ENCODE assay signal across 9 cellular contexts in the genomic region with DNA sequence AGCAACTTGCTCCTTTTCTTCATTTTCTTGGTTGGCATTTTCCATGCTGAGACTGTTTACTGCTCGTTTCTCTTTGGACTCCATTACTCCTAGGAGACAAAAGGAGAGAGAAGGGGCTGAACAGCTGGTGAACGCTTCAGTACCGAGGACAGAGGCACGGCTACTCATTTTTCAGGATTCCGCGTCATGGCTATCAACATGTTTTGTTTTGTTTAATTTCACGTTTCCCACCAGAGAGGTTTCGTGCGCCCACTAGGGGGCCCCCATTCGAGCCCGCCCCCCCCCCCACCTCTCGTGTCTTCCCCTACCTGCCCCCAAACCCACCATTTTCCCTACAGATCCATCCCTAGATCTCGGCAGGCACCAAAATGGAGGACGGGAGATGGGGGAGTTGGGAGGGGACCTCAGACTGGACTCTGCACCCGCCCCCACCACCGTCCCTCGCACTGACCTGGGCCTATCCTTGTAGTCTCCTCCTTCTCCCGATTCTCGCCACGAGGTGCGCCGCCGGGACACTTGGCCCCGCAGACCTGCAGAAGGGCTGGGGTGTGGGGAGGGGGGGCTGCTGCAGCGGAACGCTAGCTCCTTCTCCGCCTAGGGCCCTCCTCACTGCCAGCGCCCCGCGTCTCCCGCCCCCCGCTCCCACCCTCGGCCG. TPM values are rescaled to one million over a fixed set of nuclear protein-coding genes. Genes with fewer than 3 reads are reported as not detected.
DNase-seq lines count a peak whose midpoint lies in the region; FAIRE-seq lines count a peak whose summit lies in the region.
"Had no signal": no experiment of that assay in that cellular context is flagged by ENCODE, and none has a peak within 500 bp of the region (broad histone marks: within the 10 kb centered on the region; RNA-seq: fewer than 3 reads in every experiment).

No MANE protein-coding gene starts in this region.

- peak overlapping the region; percentile 64 for H3K27ac ChIP-seq in mesodermal cell (ENCODE audit: low read depth, low read length, severe bottlenecking)
- no peak overlapping the region for H3K27ac ChIP-seq in small intestine (ENCODE audit: low read depth in 1 of 2, low read length in 1 of 2)

- DNase-seq in H4 (ENCODE audit: low spot score): peak; percentile 38
- peak; percentile 43 for DNase-seq in NCI-H345 (lab: John Stamatoyannopoulos, UW)
- DNase-seq in cerebellum (ENCODE audit: low spot score): peak; percentile 55
- no peak for DNase-seq in stimulated activated CD4-positive, alpha-beta T cell treated with anti-CD3 and anti-CD28 coated beads, Interleukin-15, amount 100 ng/mL, for 24 hours
- no peak for DNase-seq in T-helper 9 cell
- DNase-seq in small intestine: no peak
- DNase-seq in activated CD4-positive, alpha-beta T cell treated with anti-CD3 and anti-CD28 coated beads, Interleukin-2, amount 50 U/mL, for 1 hour: no peak

- FAIRE-seq in small intestine (lab: Jason Lieb, UNC): no peak

- peak overlapping the region; percentile 49 for H3K4me3 ChIP-seq in mesodermal cell (ENCODE audit: extremely low read depth, insufficient read depth, low read length, poor library complexity, severe bottlenecking)
- H3K4me3 ChIP-seq in small intestine (ENCODE audit: low read depth in 1 of 2, low read length in 2 of 2): no peak overlapping the region

- no peaks in the 10 kb centered on the region for H3K9me3 ChIP-seq in mesodermal cell (ENCODE audit: control insufficient read depth, low read length)
- no peaks in the 10 kb centered on the region for H3K9me3 ChIP-seq in small intestine (ENCODE audit: control insufficient read depth, low read depth)

- no CpG with 5 or more reads among the region's 34 CpGs for WGBS in mesodermal cell (ENCODE audit: insufficient coverage in 2 of 2), 2 experiments
- WGBS in small intestine, 3 donors: 2 to 31% (median 16%) methylated on average over 17 to 26 of the region's 34 CpGs

- no peaks in the 10 kb centered on the region for H3K27me3 ChIP-seq in small intestine (ENCODE audit: control insufficient read depth in 2 of 2, insufficient read depth in 2 of 2, low read length in 2 of 2)

- H3K4me1 ChIP-seq in mesodermal cell (ENCODE audit: control insufficient read depth, insufficient read depth, low read length, poor library complexity, severe bottlenecking) (no peaks in the 10 kb centered on the region), small intestine (ENCODE audit: control insufficient read depth in 2 of 2, insufficient read depth in 1 of 2, low read depth in 1 of 2, low read length in 1 of 2) (no peaks in the 10 kb centered on the region)

- no peaks in the 10 kb centered on the region for H3K36me3 ChIP-seq in mesodermal cell (ENCODE audit: control insufficient read depth, insufficient read depth, low read length)
- H3K36me3 ChIP-seq in small intestine (ENCODE audit: control insufficient read depth in 2 of 2, insufficient read depth in 2 of 2, low read length in 2 of 2): no peaks in the 10 kb centered on the region

RNA-seq across cellular contexts. Expression of a gene that starts 0.7 kb away (rescaled TPM):
- 53.5 and 61.2 TPM in 2 replicates for total RNA-seq in H4 (2014; rRNA removed; shearing (Covaris generic))
- 67.0 TPM for total RNA-seq in cerebellum
- 132 TPM for polyA plus RNA-seq in mesodermal cell (2013, experiment 1 of 2)
- polyA plus RNA-seq in mesodermal cell (2013, experiment 2 of 2): 96.6 TPM
- polyA plus RNA-seq in small intestine: 10 to 100 TPM in 1 of 3 donors, 1 to 10 TPM in 1, not detected in 1; 1.9 to 30.8 TPM

RNA-seq across cellular contexts. Expression of a gene that starts 29.6 kb away (rescaled TPM):
- 0.10 TPM in 1 of 2 replicates, not detected in the other for total RNA-seq in H4 (2014; rRNA removed; shearing (Covaris generic))
- total RNA-seq in cerebellum: not detected
- polyA plus RNA-seq in mesodermal cell (2013, experiment 1 of 2): 0.55 TPM
- polyA plus RNA-seq in mesodermal cell (2013, experiment 2 of 2): 0.96 TPM
- 1 to 10 TPM in 1 of 3 donors, not detected in 2; 2.0 TPM for polyA plus RNA-seq in small intestine
- total RNA-seq: skeletal muscle tissue had no signal

Comparison
In these comparisons a context has a peak if more than half of its experiments do, and no peak if none do; other contexts are left out.
1. DNase-seq: peak in H4 (single experiment), NCI-H345 (single experiment) and cerebellum (single experiment); none in stimulated activated CD4-positive, alpha-beta T cell treated with anti-CD3 and anti-CD28 coated beads, Interleukin-15, amount 100 ng/mL, for 24 hours (single experiment), T-helper 9 cell (single experiment), small intestine (single experiment) and activated CD4-positive, alpha-beta T cell treated with anti-CD3 and anti-CD28 coated beads, Interleukin-2, amount 50 U/mL, for 1 hour (single experiment).